In the genomic region with DNA sequence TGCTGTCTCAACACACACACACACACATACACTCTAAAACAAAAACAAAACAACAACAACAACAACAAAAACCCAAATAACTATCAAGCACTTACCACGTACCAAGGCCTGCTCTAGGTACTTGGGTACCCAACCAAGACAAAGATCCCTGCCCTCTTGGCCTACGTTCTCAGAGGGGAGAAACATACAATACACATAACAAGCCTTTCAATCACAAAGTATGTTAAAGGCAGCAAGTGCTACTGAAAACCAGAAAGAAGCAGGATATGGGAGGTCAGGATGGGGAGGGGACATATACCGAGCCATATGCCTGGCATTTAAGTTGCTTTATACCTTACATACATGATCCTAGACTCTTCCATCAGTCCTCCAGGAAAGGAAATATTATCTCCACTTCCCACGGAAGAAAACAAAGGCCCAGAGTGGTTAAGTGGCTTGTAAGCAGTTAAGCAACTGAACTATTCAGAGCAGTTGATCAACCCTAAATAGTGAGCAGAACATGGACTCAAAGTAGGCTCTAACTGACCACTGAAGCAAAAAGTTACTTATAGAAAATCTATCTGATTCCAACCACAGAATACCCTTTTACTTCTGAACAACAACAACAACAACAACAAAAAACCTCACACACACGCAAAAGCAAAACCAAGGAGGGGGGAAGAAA, we compare ENCODE assay signal across 17 cellular contexts. TPM values are rescaled to one million over a fixed set of nuclear protein-coding genes. Genes with fewer than 3 reads are reported as not detected.
"Had no signal": no experiment of that assay in that cellular context is flagged by ENCODE, and none has a peak within 500 bp of the region (broad histone marks: within the 10 kb centered on the region; RNA-seq: fewer than 3 reads in every experiment).

No MANE protein-coding gene starts in this region.

- ATAC-seq: activated T-cell treated with anti-CD3 and anti-CD28 coated beads, Interleukin-2, amount 50 U/mL, for 72 hours; heart left ventricle; natural killer cell treated with Interleukin-12 subunit alpha and Interleukin-12 subunit beta and Interleukin-15 and Interleukin-18, amount 100 ng/mL, for 72 hours; sciatic nerve; stimulated activated naive CD8-positive, alpha-beta T cell treated with anti-CD3 and anti-CD28 coated beads, Interleukin-15, amount 100 ng/mL, for 72 hours had no signal

- H3K27ac ChIP-seq: brain microvascular endothelial cell, epithelial cell of prostate, heart left ventricle, left ventricle myocardium inferior, spleen had no signal

- H3K4me1 ChIP-seq: spleen had no signal

- FAIRE-seq: frontal cortex had no signal

- H3K4me3 ChIP-seq: heart left ventricle, left ventricle myocardium inferior, spleen had no signal

- H3K9me3 ChIP-seq: heart left ventricle, left ventricle myocardium inferior, spleen had no signal

- H3K36me3 ChIP-seq: brain microvascular endothelial cell, heart left ventricle, left ventricle myocardium inferior, spleen had no signal

- DNase-seq: activated CD4-positive, alpha-beta T cell treated with anti-CD3 and anti-CD28 coated beads, Interleukin-2, amount 10 ng/mL, durations not matched to agents 7 days and 5 days; activated CD8-positive, alpha-beta memory T cell treated with anti-CD3 and anti-CD28 coated beads, Interleukin-2, amount 50 U/mL, for 48 hours; activated gamma-delta T cell; activated naive CD8-positive, alpha-beta T cell treated with anti-CD3 and anti-CD28 coated beads for 36 hours; activated T-cell treated with anti-CD3 and anti-CD28 coated beads, Interleukin-2, amount 50 U/mL, for 72 hours; amygdala; brain microvascular endothelial cell; effector CD8-positive, alpha-beta T cell; heart left ventricle; left ventricle myocardium inferior; occipital lobe; spleen; stimulated activated naive CD8-positive, alpha-beta T cell treated with anti-CD3 and anti-CD28 coated beads, Interleukin-15, amount 100 ng/mL, for 72 hours had no signal

- H3K27me3 ChIP-seq: brain microvascular endothelial cell, heart left ventricle had no signal

RNA-seq across cellular contexts. Expression of gene PRICKLE2, which starts 21.2 kb away (rescaled TPM):
- total RNA-seq: activated CD4-positive, alpha-beta T cell treated with anti-CD3 and anti-CD28 coated beads, Interleukin-2, amount 10 ng/mL, durations not matched to agents 7 days and 5 days; activated naive CD8-positive, alpha-beta T cell treated with anti-CD3 and anti-CD28 coated beads for 36 hours had no signal
